8 cellular contexts compared by ENCODE assay signal in the genomic region with DNA sequence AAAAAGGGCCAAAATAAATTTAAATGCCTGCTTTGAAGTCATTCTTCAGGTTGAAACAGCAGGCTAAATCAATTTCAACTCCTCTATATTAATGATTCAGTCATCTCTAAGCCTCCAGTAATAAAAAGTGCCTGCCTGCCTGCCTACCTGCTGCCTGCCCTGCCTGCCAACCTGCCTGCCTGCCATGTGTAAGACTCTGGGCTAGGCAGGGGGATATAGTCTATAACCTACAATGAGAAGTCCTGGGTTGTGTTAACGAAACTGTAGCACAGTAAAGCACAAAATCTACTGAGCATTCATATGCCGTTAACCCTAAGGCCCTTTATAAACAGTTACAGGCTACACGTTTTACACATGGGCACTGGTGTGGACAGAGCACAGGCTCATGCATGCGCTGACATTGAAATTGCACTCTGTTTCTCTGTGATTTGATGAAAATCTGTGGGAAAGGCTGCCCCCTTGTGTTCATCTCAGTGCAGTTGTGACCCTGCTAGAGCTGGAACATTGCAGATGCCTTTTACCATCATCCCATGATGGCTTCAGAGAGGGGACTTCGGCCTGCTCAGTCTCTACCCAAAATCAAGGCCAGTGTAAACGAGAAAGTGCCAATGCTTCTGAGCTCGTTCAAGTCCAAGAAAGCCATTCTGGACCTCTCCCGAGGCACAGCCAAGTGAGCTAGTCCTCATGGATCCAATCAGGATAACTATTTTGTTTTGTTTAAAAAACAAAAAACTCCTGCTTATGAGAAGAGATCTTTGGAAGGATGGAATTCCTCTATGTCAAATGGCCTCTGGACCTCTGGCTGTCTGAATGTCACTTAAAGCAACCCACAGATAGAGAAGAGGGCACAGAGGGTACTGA.
DNase-seq lines count a peak whose midpoint lies in the region; ATAC-seq lines count a peak whose summit lies in the region.

No MANE protein-coding gene starts in this region.

- DNase-seq in C1 segment of cervical spinal cord (lab: John Stamatoyannopoulos, UW) (peak in 12 of 14 donors; percentile 8 to 75 (median 54)), NCI-H446 treated with DMSO at 0.1 percent for 48 hours (lab: John Stamatoyannopoulos, UW) (peak; percentile 26), lung microvascular endothelial cell (ENCODE audit: low read depth in 2 of 2) (peak; percentile 78 to 80)
- DNase-seq in activated CD4-positive, alpha-beta T cell treated with anti-CD3 and anti-CD28 coated beads, Interleukin-2, amount 50 U/mL, for 1 hour = peak; percentile 51
- peak; percentile 29 for DNase-seq in effector CD4-positive, alpha-beta T cell
- DNase-seq in stimulated activated CD8-positive, alpha-beta memory T cell treated with anti-CD3 and anti-CD28 coated beads, Interleukin-2, amount 100 ng/mL, for 48 hours (ENCODE audit: low read depth in 2 of 2) = peak; percentile 7 to 32

- peak; percentile 89 for ATAC-seq in GM19043 (IDR thresholded peaks at IDR 0.05; ENCODE audit: low read depth, unreplicated experiment)
- peak; percentile 85 for ATAC-seq in HG03196 (IDR thresholded peaks at IDR 0.05; ENCODE audit: unreplicated experiment)

Comparison
In these comparisons a context has a peak if more than half of its experiments do, and no peak if none do; other contexts are left out.
1. Peak in every context shown above with its lines: DNase-seq and ATAC-seq.
2. DNase-seq: peak in every context shown above with its lines; median percentile 79 in lung microvascular endothelial cell; 54 in C1 segment of cervical spinal cord; 51 in activated CD4-positive, alpha-beta T cell treated with anti-CD3 and anti-CD28 coated beads, Interleukin-2, amount 50 U/mL, for 1 hour; 29 in effector CD4-positive, alpha-beta T cell; 26 in NCI-H446 treated with DMSO at 0.1 percent for 48 hours; 20 in stimulated activated CD8-positive, alpha-beta memory T cell treated with anti-CD3 and anti-CD28 coated beads, Interleukin-2, amount 100 ng/mL, for 48 hours.